In the genomic region with DNA sequence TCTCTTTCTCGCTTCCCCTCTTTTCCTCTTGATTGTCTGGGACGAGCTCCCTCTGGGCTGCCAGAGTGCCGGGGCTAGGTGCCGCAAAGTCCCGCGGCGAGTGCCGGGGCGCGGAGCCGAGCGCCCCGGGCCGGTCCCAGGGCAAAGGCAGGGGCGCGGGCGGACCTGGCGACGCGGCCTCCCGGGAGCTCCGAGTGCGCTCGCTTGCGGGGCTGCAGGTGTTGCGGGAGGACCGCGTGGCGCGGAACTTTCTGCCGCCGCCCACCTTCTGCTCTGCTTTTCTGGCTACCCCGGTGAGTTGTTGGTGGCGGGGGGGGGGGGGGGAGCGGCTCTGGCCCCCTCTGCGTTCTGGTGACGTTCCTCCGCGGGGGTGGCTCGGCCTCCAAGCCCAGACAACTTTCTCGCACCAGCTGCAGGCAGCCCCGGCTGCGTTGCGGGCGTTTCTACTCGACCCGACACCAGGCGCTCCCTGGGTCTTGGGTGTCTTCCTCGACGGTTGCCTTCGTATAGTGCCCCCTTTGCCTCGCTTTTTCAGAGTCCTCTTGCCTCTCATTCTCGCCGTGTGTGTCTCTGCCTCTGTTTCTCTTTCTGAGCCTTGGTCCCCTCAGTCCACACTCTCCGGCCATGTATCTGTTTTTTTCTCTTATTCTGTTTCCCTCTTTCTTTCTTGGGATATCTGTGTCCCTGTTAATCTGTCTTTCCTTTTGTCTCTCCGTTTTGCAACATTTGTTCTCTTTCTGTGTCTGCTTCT, we compare ENCODE assay signal across 14 cellular contexts. TPM values are rescaled to one million over a fixed set of nuclear protein-coding genes. Genes with fewer than 3 reads are reported as not detected.
DNase-seq lines count a peak whose midpoint lies in the region; ATAC-seq, FAIRE-seq and TF ChIP-seq lines count a peak whose summit lies in the region.
"Had no signal": no experiment of that assay in that cellular context is flagged by ENCODE, and none has a peak within 500 bp of the region (broad histone marks: within the 10 kb centered on the region; RNA-seq: fewer than 3 reads in every experiment).

No MANE protein-coding gene starts in this region.

- H3K9me3 ChIP-seq in A549 (no peaks in the 10 kb centered on the region), HUES64 (ENCODE audit: insufficient read depth, low read depth, low read length) (no peaks in the 10 kb centered on the region)
- H3K9me3 ChIP-seq: MG63 had no signal

- peaks cover 13% of the 10 kb centered on the region for H3K4me1 Mint-ChIP-seq in nephron
- no peaks in the 10 kb centered on the region for H3K4me1 Mint-ChIP-seq in stimulated activated memory B cell treated with anti-CD40 and anti-IgM and Interleukin-4, amounts not matched to agents 10 μg/mL and 1 μg/mL and 100 μg/mL, for 72 hours

- no peaks in the 10 kb centered on the region for H3K36me3 Mint-ChIP-seq in nephron (ENCODE audit: low read depth)
- peaks cover 6% of the 10 kb centered on the region for H3K36me3 Mint-ChIP-seq in stimulated activated memory B cell treated with anti-CD40 and anti-IgM and Interleukin-4, amounts not matched to agents 10 μg/mL and 1 μg/mL and 100 μg/mL, for 72 hours

- H3K27me3 ChIP-seq in HUES64 (ENCODE audit: insufficient read depth, low read length), result peaks cover 49% of the 10 kb centered on the region

- TF ChIP-seq RAD21 in A549 (conservative IDR thresholded peaks at IDR 0.05 in 1 of 2, IDR thresholded peaks at IDR 0.05 in 1 of 2), result no peak

- CTCF ChIA-PET in A549 (lab: Yijun Ruan, JAX), result interaction anchor here (0.9 to 2.0 kb wide), 6 partner anchors 18 to 503 kb away, joined by 3 to 14 read pairs (median 3); no protein-coding TSS in a partner anchor

- peaks cover 19% of the 10 kb centered on the region; the same call in 2 of the 3 replicates for H3K4me1 ChIP-seq in A549
- peaks cover 12% of the 10 kb centered on the region for H3K4me1 ChIP-seq in HUES64 (ENCODE audit: insufficient read depth, low read length)

- peaks cover 59% of the 10 kb centered on the region for H3K27me3 Mint-ChIP-seq in nephron (ENCODE audit: low read depth)
- H3K27me3 Mint-ChIP-seq in stimulated activated memory B cell treated with anti-CD40 and anti-IgM and Interleukin-4, amounts not matched to agents 10 μg/mL and 1 μg/mL and 100 μg/mL, for 72 hours, result peaks cover 19% of the 10 kb centered on the region

- TF ChIP-seq POLR2A in A549 (IDR thresholded peaks at IDR 0.05; ENCODE audit: low read length), result no peak

- peak in 1 of 2 experiments; percentile 13 for DNase-seq in A549 (ENCODE audit: low read depth in 1 of 2, low spot score in 1 of 2)
- no peak for DNase-seq in coronary artery (ENCODE audit: low spot score)
- DNase-seq in ureter (ENCODE audit: low spot score), result no peak
- DNase-seq: stimulated activated CD4-positive, alpha-beta T cell treated with anti-CD3 and anti-CD28 coated beads, Interleukin-2, amount 100 ng/mL, for 48 hours had no signal

- peak overlapping the region; percentile 86 for H3K4me3 ChIP-seq in A549
- peak overlapping the region; percentile 70 for H3K4me3 ChIP-seq in HUES64 (ENCODE audit: low read length)
- peak overlapping the region; percentile 61 for H3K4me3 ChIP-seq in coronary artery

- H3K27ac ChIP-seq in A549, result peak overlapping the region; percentile 87 to 94
- no peak overlapping the region for H3K27ac ChIP-seq in HUES64 (ENCODE audit: low read depth, low read length)
- H3K27ac ChIP-seq in coronary artery, result no peak overlapping the region

- under 1% methylated on average over 29 of the region's 56 CpGs for WGBS in A549 (ENCODE audit: missing lambda C conversion rate)
- under 1% methylated on average over 56 of the region's 56 CpGs for WGBS in HUES64

- peak overlapping the region in 1 of 3 experiments; percentile 31 for H3K27ac Mint-ChIP-seq in nephron
- H3K27ac Mint-ChIP-seq in stimulated activated memory B cell treated with anti-CD40 and anti-IgM and Interleukin-4, amounts not matched to agents 10 μg/mL and 1 μg/mL and 100 μg/mL, for 72 hours, result no peak overlapping the region

- TF ChIP-seq EP300 in A549 (IDR thresholded peaks at IDR 0.05), result no peak

- TF ChIP-seq CTCF in A549 (IDR thresholded peaks at IDR 0.05), result no peak
- no peak for TF ChIP-seq CTCF in coronary artery (IDR thresholded peaks at IDR 0.05)
- no peak for TF ChIP-seq CTCF in nephron (IDR thresholded peaks at IDR 0.05; ENCODE audit: unreplicated experiment in 3 of 3)

- ATAC-seq in A549 (peak; percentile 9 to 22; a peak in 3 of 6 replicates), GM21528 (IDR thresholded peaks at IDR 0.05; ENCODE audit: low FRiP score, unreplicated experiment) (no peak), HG02588 (IDR thresholded peaks at IDR 0.05; ENCODE audit: unreplicated experiment) (no peak)
- no peak for ATAC-seq in stimulated activated memory B cell treated with anti-CD40 and anti-IgM and Interleukin-4, amounts not matched to agents 10 μg/mL and 1 μg/mL and 100 μg/mL, for 72 hours
- ATAC-seq: left lobe of liver had no signal

- H3K9ac ChIP-seq in HUES64 (ENCODE audit: low read depth, low read length), result peak overlapping the region; percentile 68

- H3K4me2 ChIP-seq in A549, result peak overlapping the region; percentile 97

- POLR2A ChIA-PET in A549 (lab: Yijun Ruan, JAX), result interaction anchor here (0.8 to 1.3 kb wide), 3 partner anchors 392 to 1697 kb away, joined by 3 to 6 read pairs (median 3); a partner anchor contains a TSS

- FAIRE-seq in A549 (lab: Jason Lieb, UNC), result no peak
- FAIRE-seq: colon had no signal

- peak overlapping the region; percentile 90 to 92 (median 91) for H3K4me3 Mint-ChIP-seq in nephron
- H3K4me3 Mint-ChIP-seq in stimulated activated memory B cell treated with anti-CD40 and anti-IgM and Interleukin-4, amounts not matched to agents 10 μg/mL and 1 μg/mL and 100 μg/mL, for 72 hours, result no peak overlapping the region

- no peaks in the 10 kb centered on the region for H3K9me3 Mint-ChIP-seq in nephron
- H3K9me3 Mint-ChIP-seq in stimulated activated memory B cell treated with anti-CD40 and anti-IgM and Interleukin-4, amounts not matched to agents 10 μg/mL and 1 μg/mL and 100 μg/mL, for 72 hours, result peaks cover 4% of the 10 kb centered on the region

- H3K36me3 ChIP-seq in HUES64 (ENCODE audit: insufficient read depth, low read length), result no peaks in the 10 kb centered on the region
- H3K36me3 ChIP-seq: MG63 had no signal

TF ChIP-seq in A549, 52 proteins besides CTCF, POLR2A, EP300 and RAD21:
- TF ChIP-seq CBX2 (IDR thresholded peaks at IDR 0.05; ENCODE audit: borderline replicate concordance, low read depth) (no peak), JUN (IDR thresholded peaks at IDR 0.05) (no peak), ZSCAN20 (CRISPR knock-in tag; IDR thresholded peaks at IDR 0.05) (no peak), EHF (CRISPR knock-in tag; IDR thresholded peaks at IDR 0.05) (no peak), JUNB (IDR thresholded peaks at IDR 0.05) (no peak), KDM5A (IDR thresholded peaks at IDR 0.05) (no peak), HEYL (CRISPR knock-in tag; IDR thresholded peaks at IDR 0.05) (no peak), CHD2 (IDR thresholded peaks at IDR 0.05; ENCODE audit: low read length, partially characterized antibody) (no peak), TP53 (CRISPR knock-in tag; IDR thresholded peaks at IDR 0.05) (no peak)
- TF ChIP-seq, protein P1, sequence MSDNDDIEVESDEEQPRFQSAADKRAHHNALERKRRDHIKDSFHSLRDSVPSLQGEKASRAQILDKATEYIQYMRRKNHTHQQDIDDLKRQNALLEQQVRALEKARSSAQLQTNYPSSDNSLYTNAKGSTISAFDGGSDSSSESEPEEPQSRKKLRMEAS (IDR thresholded peaks at IDR 0.05), result no peak
- TF ChIP-seq, protein P2, sequence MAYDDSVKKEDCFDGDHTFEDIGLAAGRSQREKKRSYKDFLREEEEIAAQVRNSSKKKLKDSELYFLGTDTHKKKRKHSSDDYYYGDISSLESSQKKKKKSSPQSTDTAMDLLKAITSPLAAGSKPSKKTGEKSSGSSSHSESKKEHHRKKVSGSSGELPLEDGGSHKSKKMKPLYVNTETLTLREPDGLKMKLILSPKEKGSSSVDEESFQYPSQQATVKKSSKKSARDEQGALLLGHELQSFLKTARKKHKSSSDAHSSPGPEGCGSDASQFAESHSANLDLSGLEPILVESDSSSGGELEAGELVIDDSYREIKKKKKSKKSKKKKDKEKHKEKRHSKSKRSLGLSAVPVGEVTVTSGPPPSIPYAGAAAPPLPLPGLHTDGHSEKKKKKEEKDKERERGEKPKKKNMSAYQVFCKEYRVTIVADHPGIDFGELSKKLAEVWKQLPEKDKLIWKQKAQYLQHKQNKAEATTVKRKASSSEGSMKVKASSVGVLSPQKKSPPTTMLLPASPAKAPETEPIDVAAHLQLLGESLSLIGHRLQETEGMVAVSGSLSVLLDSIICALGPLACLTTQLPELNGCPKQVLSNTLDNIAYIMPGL (CRISPR knock-in tag; IDR thresholded peaks at IDR 0.05; ENCODE audit: borderline replicate concordance), result no peak
- TF ChIP-seq, protein P3, sequence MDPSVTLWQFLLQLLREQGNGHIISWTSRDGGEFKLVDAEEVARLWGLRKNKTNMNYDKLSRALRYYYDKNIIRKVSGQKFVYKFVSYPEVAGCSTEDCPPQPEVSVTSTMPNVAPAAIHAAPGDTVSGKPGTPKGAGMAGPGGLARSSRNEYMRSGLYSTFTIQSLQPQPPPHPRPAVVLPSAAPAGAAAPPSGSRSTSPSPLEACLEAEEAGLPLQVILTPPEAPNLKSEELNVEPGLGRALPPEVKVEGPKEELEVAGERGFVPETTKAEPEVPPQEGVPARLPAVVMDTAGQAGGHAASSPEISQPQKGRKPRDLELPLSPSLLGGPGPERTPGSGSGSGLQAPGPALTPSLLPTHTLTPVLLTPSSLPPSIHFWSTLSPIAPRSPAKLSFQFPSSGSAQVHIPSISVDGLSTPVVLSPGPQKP (IDR thresholded peaks at IDR 0.05; ENCODE audit: low read depth, low read length), result no peak

RNA-seq across cellular contexts. Expression of a gene that starts 0.8 kb away (rescaled TPM):
- polyA plus RNA-seq in A549 (2011; rRNA removed) (14.3 and 15.6 TPM in 2 replicates), A549 (2017; fragmentation: RNase III; extraction: RNeasy Plus Mini Kit Qiagen cat#74134 plus additional on column Dnase treatment) (11.7 to 12.8 TPM (median 12.1 TPM) in 3 replicates)
- 3.3 and 3.4 TPM in 2 replicates for polyA plus RNA-seq in A549 (2012; cell fraction: cytosol; rRNA removed)
- polyA plus RNA-seq in A549 (2012; cell fraction: nucleus; rRNA removed), result 1.3 and 2.5 TPM in 2 replicates
- 6.5 and 6.9 TPM in 2 replicates for polyA minus RNA-seq in A549 (2011; rRNA and poly(A)+ RNA removed)
- 4.4 TPM for polyA plus RNA-seq in HUES64 (2013, experiment 1 of 2)
- 5.1 TPM for polyA plus RNA-seq in HUES64 (2013, experiment 2 of 2)
- total RNA-seq in ureter, result 13.6 TPM
- total RNA-seq: activated CD8-positive, alpha-beta memory T cell treated with anti-CD3 and anti-CD28 coated beads for 36 hours; left lobe of liver; Right ventricle myocardium inferior had no signal

Comparison
In these comparisons a context has a peak if more than half of its experiments do, and no peak if none do; other contexts are left out.
1. ATAC-seq: peak in A549 (2 of 2); none in GM21528 (single experiment), HG02588 (single experiment) and stimulated activated memory B cell treated with anti-CD40 and anti-IgM and Interleukin-4, amounts not matched to agents 10 μg/mL and 1 μg/mL and 100 μg/mL, for 72 hours (single experiment).
2. H3K27ac ChIP-seq: peak in A549 (2 of 2); none in HUES64 (single experiment) and coronary artery (0 of 2).
3. Peak in every context shown above with its lines, with median percentiles within 50 percentile points of each other: H3K4me3 ChIP-seq.